8 cellular contexts compared by ENCODE assay signal in genomic region chr7:149414745-149415390, GRCh38. TPM values are rescaled to one million over a fixed set of nuclear protein-coding genes. Genes with fewer than 3 reads are reported as not detected.
DNase-seq lines count a peak whose midpoint lies in the region; ATAC-seq and TF ChIP-seq lines count a peak whose summit lies in the region.

No MANE protein-coding gene starts in this region.

- H3K4me2 ChIP-seq in DND-41 (ENCODE audit: insufficient read depth, low read length) = no peak overlapping the region

- H3K9me3 Mint-ChIP-seq in activated CD8-positive, alpha-beta memory T cell treated with anti-CD3 and anti-CD28 coated beads, Interleukin-2, amount 10 ng/mL, durations not matched to agents 7 days and 5 days (ENCODE audit: low read depth) = peaks cover 6% of the 10 kb centered on the region
- peaks cover 3 to 7% (median 5%) of the 10 kb centered on the region in 7 donors for H3K9me3 Mint-ChIP-seq in naive B cell

- no peaks in the 10 kb centered on the region for H3K79me2 ChIP-seq in DND-41 (ENCODE audit: insufficient read depth, low read length)

- no peak overlapping the region for H3K4me3 ChIP-seq in DND-41 (ENCODE audit: low read depth in 1 of 2, low read length in 2 of 2)

- no peak for TF ChIP-seq CTCF in DND-41 (IDR thresholded peaks at IDR 0.05; ENCODE audit: borderline replicate concordance, extremely low read depth, low read length, poor library complexity, severe bottlenecking)

- H3K27ac ChIP-seq in DND-41 (ENCODE audit: low read length) = peak overlapping the region; percentile 71

- H3K4me3 Mint-ChIP-seq in activated CD8-positive, alpha-beta memory T cell treated with anti-CD3 and anti-CD28 coated beads, Interleukin-2, amount 10 ng/mL, durations not matched to agents 7 days and 5 days = peak overlapping the region; percentile 13
- H3K4me3 Mint-ChIP-seq in naive B cell = peak overlapping the region; percentile 62 to 95 (median 74)

- no peak for TF ChIP-seq POLR2A in erythroblast (IDR thresholded peaks at IDR 0.05; ENCODE audit: low read length)

- peaks cover 51% of the 10 kb centered on the region for H3K27me3 Mint-ChIP-seq in activated CD8-positive, alpha-beta memory T cell treated with anti-CD3 and anti-CD28 coated beads, Interleukin-2, amount 10 ng/mL, durations not matched to agents 7 days and 5 days
- peaks cover 10 to 57% (median 35%) of the 10 kb centered on the region in 3 donors for H3K27me3 Mint-ChIP-seq in naive B cell

- peaks cover 3% of the 10 kb centered on the region for H3K9me3 ChIP-seq in DND-41 (ENCODE audit: insufficient read depth, low read length, severe bottlenecking)

- CTCF ChIA-PET in activated CD8-positive, alpha-beta memory T cell treated with anti-CD3 and anti-CD28 coated beads, Interleukin-2, amount 10 ng/mL, durations not matched to agents 7 days and 5 days (lab: Charles Lee) = interaction anchor here (1.0 kb wide), 1 partner anchor 8 kb away, joined by 3 read pairs; no protein-coding TSS in a partner anchor

- peaks cover 7% of the 10 kb centered on the region for H3K4me1 Mint-ChIP-seq in activated CD8-positive, alpha-beta memory T cell treated with anti-CD3 and anti-CD28 coated beads, Interleukin-2, amount 10 ng/mL, durations not matched to agents 7 days and 5 days
- peaks cover 4 to 7% (median 4%) of the 10 kb centered on the region in 3 donors for H3K4me1 Mint-ChIP-seq in naive B cell

- H4K20me1 ChIP-seq in DND-41 (ENCODE audit: insufficient read depth, low read length) = no peaks in the 10 kb centered on the region

- H3K36me3 ChIP-seq in DND-41 (ENCODE audit: insufficient read depth, low read length) = no peaks in the 10 kb centered on the region

- DNase-seq in DND-41 = no peak
- DNase-seq in activated CD8-positive, alpha-beta memory T cell treated with anti-CD3 and anti-CD28 coated beads, Interleukin-2, amount 10 ng/mL, durations not matched to agents 7 days and 5 days = peak; percentile 49
- DNase-seq in erythroblast (lab: John Stamatoyannopoulos, UW) = peak; percentile 70 to 75
- DNase-seq in naive B cell = peak; percentile 36
- DNase-seq in stimulated activated naive CD4-positive, alpha-beta T cell (lab: John Stamatoyannopoulos, UW) = peak; percentile 14 to 60 (median 33)
- DNase-seq in NCI-H446 treated with DMSO at 0.1 percent for 48 hours (lab: John Stamatoyannopoulos, UW) = no peak
- DNase-seq in NCI-H2029 treated with DMSO at 0.1 percent for 48 hours (lab: John Stamatoyannopoulos, UW) = no peak

- peak overlapping the region; percentile 36; the same call in 1 of the 2 replicates for H3K9ac ChIP-seq in DND-41 (ENCODE audit: low read depth, low read length)

- no peak overlapping the region for H2AFZ ChIP-seq in DND-41 (ENCODE audit: low read depth, low read length)

- no peaks in the 10 kb centered on the region for H3K36me3 Mint-ChIP-seq in activated CD8-positive, alpha-beta memory T cell treated with anti-CD3 and anti-CD28 coated beads, Interleukin-2, amount 10 ng/mL, durations not matched to agents 7 days and 5 days
- H3K36me3 Mint-ChIP-seq in naive B cell = no peaks in the 10 kb centered on the region

- no peak overlapping the region for H3K27ac Mint-ChIP-seq in activated CD8-positive, alpha-beta memory T cell treated with anti-CD3 and anti-CD28 coated beads, Interleukin-2, amount 10 ng/mL, durations not matched to agents 7 days and 5 days
- H3K27ac Mint-ChIP-seq in naive B cell = peak overlapping the region in 5 of 6 donors; percentile 33 to 94 (median 69)

- ATAC-seq in DND-41 (ENCODE audit: insufficient read depth, low read depth) (peak; percentile 5; the same call in 1 of the 3 replicates), naive B cell (ENCODE audit: low read depth in 2 of 2) (peak; percentile 50 to 78), GM18520 (IDR thresholded peaks at IDR 0.05; ENCODE audit: unreplicated experiment) (no peak)
- ATAC-seq in activated CD8-positive, alpha-beta memory T cell treated with anti-CD3 and anti-CD28 coated beads, Interleukin-2, amount 10 ng/mL, durations not matched to agents 7 days and 5 days = peak; percentile 58

- H3K27me3 ChIP-seq in DND-41 (ENCODE audit: insufficient read depth, low read length, poor library complexity) = no peaks in the 10 kb centered on the region

- H3K4me1 ChIP-seq in DND-41 (ENCODE audit: insufficient read depth, low read length) = peaks cover 23% of the 10 kb centered on the region

RNA-seq across cellular contexts. Expression of gene ZNF777, which starts 46.0 kb away (rescaled TPM):
- 10 to 100 TPM; 12.1 to 15.2 TPM for total RNA-seq in activated CD8-positive, alpha-beta memory T cell treated with anti-CD3 and anti-CD28 coated beads, Interleukin-2, amount 10 ng/mL, durations not matched to agents 7 days and 5 days
- 1 to 10 TPM in 5 of 6 donors, under 1 TPM in 1; 0.28 to 2.4 (median 1.3) TPM for polyA plus RNA-seq in naive B cell (ENCODE audit: low read depth in 6 of 6)

Comparison
In these comparisons a context has a peak if more than half of its experiments do, and no peak if none do; other contexts are left out.
1. DNase-seq: peak in activated CD8-positive, alpha-beta memory T cell treated with anti-CD3 and anti-CD28 coated beads, Interleukin-2, amount 10 ng/mL, durations not matched to agents 7 days and 5 days (single experiment), erythroblast (2 of 2), naive B cell (single experiment) and stimulated activated naive CD4-positive, alpha-beta T cell (6 of 6); none in DND-41 (single experiment), NCI-H446 treated with DMSO at 0.1 percent for 48 hours (single experiment) and NCI-H2029 treated with DMSO at 0.1 percent for 48 hours (single experiment).